ENCODE assay signal across 21 cellular contexts in the genomic region with DNA sequence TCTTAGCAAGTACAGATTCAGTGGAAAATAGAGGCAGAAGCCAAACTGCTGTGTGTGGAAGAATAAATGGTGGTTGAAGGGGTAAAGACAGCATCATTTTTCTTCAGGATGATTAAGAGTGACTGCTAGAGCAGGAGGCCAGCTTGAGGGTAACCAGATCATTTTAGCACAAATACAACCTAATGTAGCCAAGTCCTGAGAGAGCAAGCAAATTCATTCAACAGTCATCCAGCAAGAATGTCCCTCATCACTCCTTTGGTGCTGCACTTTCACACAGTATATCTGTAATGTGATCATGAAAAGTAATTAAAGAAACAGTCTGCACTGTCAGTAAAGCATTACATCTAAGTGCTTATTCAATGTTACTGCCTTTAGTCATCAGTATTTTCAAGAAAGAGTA. TPM values are rescaled to one million over a fixed set of nuclear protein-coding genes. Genes with fewer than 3 reads are reported as not detected.
A peak's percentile ranks its signal among the peaks of the same experiment; 100 is the strongest.
DNase-seq lines count a peak whose midpoint lies in the region; ATAC-seq and TF ChIP-seq lines count a peak whose summit lies in the region.
"Had no signal": no experiment of that assay in that cellular context is flagged by ENCODE, and none has a peak within 500 bp of the region (broad histone marks: within the 10 kb centered on the region; RNA-seq: fewer than 3 reads in every experiment).

No MANE protein-coding gene starts in this region.

- peaks cover 5 to 10% of the 10 kb centered on the region in 2 donors for H3K9me3 Mint-ChIP-seq in stimulated activated naive CD8-positive, alpha-beta T cell treated with anti-CD3 and anti-CD28 coated beads, Interleukin-15, amount 100 ng/mL, for 72 hours
- peaks cover 2 to 7% of the 10 kb centered on the region in 2 donors for H3K9me3 Mint-ChIP-seq in effector memory CD8-positive, alpha-beta T cell

- no peaks in the 10 kb centered on the region for H3K36me3 Mint-ChIP-seq in effector memory CD8-positive, alpha-beta T cell (ENCODE audit: insufficient read depth)
- H3K36me3 Mint-ChIP-seq: activated naive CD4-positive, alpha-beta T cell treated with anti-CD3 and anti-CD28 coated beads, Interleukin-2, amount 50 U/mL, for 72 hours; CD4-positive, CD25-positive, alpha-beta regulatory T cell had no signal

- intact Hi-C loops in A673 (cut with micrococcal nuclease; ENCODE audit: unreplicated experiment) (no loop called here), posterior cingulate gyrus (cut with DNase I) (no loop called here)

- no peaks in the 10 kb centered on the region for H3K27me3 Mint-ChIP-seq in stimulated activated naive CD8-positive, alpha-beta T cell treated with anti-CD3 and anti-CD28 coated beads, Interleukin-15, amount 100 ng/mL, for 72 hours
- no peaks in the 10 kb centered on the region for H3K27me3 Mint-ChIP-seq in effector memory CD8-positive, alpha-beta T cell
- H3K27me3 Mint-ChIP-seq: naive thymus-derived CD8-positive, alpha-beta T cell had no signal

- DNase-seq in A673 (ENCODE audit: low spot score) = peak; percentile 0
- peak; percentile 79 for DNase-seq in HT1080 (ENCODE audit: low read depth)
- DNase-seq in brain microvascular endothelial cell = peak; percentile 14
- peak; percentile 85 for DNase-seq in kidney epithelial cell (ENCODE audit: low read depth)
- no peak for DNase-seq in stimulated activated naive CD8-positive, alpha-beta T cell treated with anti-CD3 and anti-CD28 coated beads, Interleukin-15, amount 100 ng/mL, for 72 hours
- no peak for DNase-seq in stimulated activated CD4-positive, alpha-beta T cell treated with anti-CD3 and anti-CD28 coated beads, Interleukin-2, amount 100 ng/mL, for 24 hours
- DNase-seq in posterior cingulate gyrus = no peak
- DNase-seq in effector memory CD8-positive, alpha-beta T cell = no peak
- DNase-seq: caudate nucleus; CD4-positive, CD25-positive, alpha-beta regulatory T cell; DND-41; effector CD4-positive, alpha-beta T cell; lower lobe of right lung; naive thymus-derived CD8-positive, alpha-beta T cell; NCI-H1930; NCI-H524; stimulated activated naive CD4-positive, alpha-beta T cell treated with Interleukin-2 at 50 U/mL for 16 hours had no signal

- CTCF ChIA-PET in A673 (lab: Charles Lee) = no interaction called here

- H3K27me3 ChIP-seq in A673 (replicated peaks; ENCODE audit: insufficient read depth, low read depth, low read length, poor library complexity) (no peaks in the 10 kb centered on the region), brain microvascular endothelial cell (replicated peaks) (no peaks in the 10 kb centered on the region), kidney epithelial cell (ENCODE audit: control insufficient read depth, insufficient read depth, low read length) (no peaks in the 10 kb centered on the region)

- BruUV-seq in A673 (replicated peaks; lab: Mats Ljungman, UMichigan) = no TSS peak

- TF ChIP-seq CTCF in A673 (conservative IDR thresholded peaks at IDR 0.05; ENCODE audit: low read depth, low read length) (no peak), brain microvascular endothelial cell (IDR thresholded peaks at IDR 0.05; ENCODE audit: low read depth, low read length, missing control alignments) (no peak), kidney epithelial cell (IDR thresholded peaks at IDR 0.05; ENCODE audit: insufficient read depth, low read length, poor library complexity, severe bottlenecking) (no peak)

- no peak for ATAC-seq in stimulated activated naive CD8-positive, alpha-beta T cell treated with anti-CD3 and anti-CD28 coated beads, Interleukin-15, amount 100 ng/mL, for 72 hours
- no peak for ATAC-seq in effector memory CD8-positive, alpha-beta T cell (replicated peaks)
- ATAC-seq: A549; activated naive CD4-positive, alpha-beta T cell treated with anti-CD3 and anti-CD28 coated beads, Interleukin-2, amount 50 U/mL, for 72 hours; lower lobe of right lung; naive thymus-derived CD8-positive, alpha-beta T cell had no signal

- H3K9me3 ChIP-seq in A673 (ENCODE audit: low read depth, low read length, poor library complexity, severe bottlenecking) = no peaks in the 10 kb centered on the region
- H3K9me3 ChIP-seq: A549, lower lobe of right lung, prostate gland had no signal

- no peak overlapping the region for H3K27ac ChIP-seq in A673 (ENCODE audit: low read depth, low read length, poor library complexity, severe bottlenecking)
- H3K27ac ChIP-seq in brain microvascular endothelial cell = no peak overlapping the region
- H3K27ac ChIP-seq: A549, lower lobe of right lung, prostate gland had no signal

- no peaks in the 10 kb centered on the region for H3K4me1 Mint-ChIP-seq in stimulated activated naive CD8-positive, alpha-beta T cell treated with anti-CD3 and anti-CD28 coated beads, Interleukin-15, amount 100 ng/mL, for 72 hours
- H3K4me1 Mint-ChIP-seq in effector memory CD8-positive, alpha-beta T cell (ENCODE audit: low read depth in 2 of 2) = no peaks in the 10 kb centered on the region
- H3K4me1 Mint-ChIP-seq: CD4-positive, CD25-positive, alpha-beta regulatory T cell; naive thymus-derived CD8-positive, alpha-beta T cell had no signal

- H3K36me3 ChIP-seq in A673 (ENCODE audit: insufficient read depth, low read length, poor library complexity, severe bottlenecking) (no peaks in the 10 kb centered on the region), brain microvascular endothelial cell (replicated peaks) (no peaks in the 10 kb centered on the region), kidney epithelial cell (ENCODE audit: control insufficient read depth, insufficient read depth, low read length) (no peaks in the 10 kb centered on the region)
- H3K36me3 ChIP-seq: lower lobe of right lung, prostate gland had no signal

- H3K27ac Mint-ChIP-seq in stimulated activated naive CD8-positive, alpha-beta T cell treated with anti-CD3 and anti-CD28 coated beads, Interleukin-15, amount 100 ng/mL, for 72 hours = no peak overlapping the region
- no peak overlapping the region for H3K27ac Mint-ChIP-seq in effector memory CD8-positive, alpha-beta T cell
- H3K27ac Mint-ChIP-seq: activated naive CD4-positive, alpha-beta T cell treated with anti-CD3 and anti-CD28 coated beads, Interleukin-2, amount 50 U/mL, for 72 hours; CD4-positive, CD25-positive, alpha-beta regulatory T cell; naive thymus-derived CD8-positive, alpha-beta T cell had no signal

- no peaks in the 10 kb centered on the region for H3K4me1 ChIP-seq in A673 (ENCODE audit: insufficient read depth, low read length, poor library complexity, severe bottlenecking)
- H3K4me1 ChIP-seq: A549, lower lobe of right lung, prostate gland had no signal

- in situ Hi-C loops in brain microvascular endothelial cell (cut with HindIII; ENCODE audit: low pct_ligation_motif_present, low sequenced_read_pairs) = no loop called here

- H3K4me3 Mint-ChIP-seq in stimulated activated naive CD8-positive, alpha-beta T cell treated with anti-CD3 and anti-CD28 coated beads, Interleukin-15, amount 100 ng/mL, for 72 hours = no peak overlapping the region
- H3K4me3 Mint-ChIP-seq in effector memory CD8-positive, alpha-beta T cell = no peak overlapping the region
- H3K4me3 Mint-ChIP-seq: CD4-positive, CD25-positive, alpha-beta regulatory T cell; naive thymus-derived CD8-positive, alpha-beta T cell had no signal

- H3K4me3 ChIP-seq in A673 (ENCODE audit: low read depth, low read length, poor library complexity, severe bottlenecking) (no peak overlapping the region), brain microvascular endothelial cell (ENCODE audit: low read depth, low read length) (no peak overlapping the region), kidney epithelial cell (ENCODE audit: low read depth, low read length) (no peak overlapping the region)
- H3K4me3 ChIP-seq: A549, lower lobe of right lung, prostate gland had no signal

- POLR2A ChIA-PET in A673 (lab: Charles Lee; ENCODE audit: low non-redundant PET) = no interaction called here

RNA-seq across cellular contexts. Expression of a gene that starts 44.8 kb away (rescaled TPM):
- total RNA-seq in A673 (2021) (not detected in 2 replicates), kidney epithelial cell (6.2 and 7.7 TPM in 2 replicates)
- total RNA-seq in HT1080 (2014; rRNA removed; shearing (Covaris generic)) = 8.3 and 13.6 TPM in 2 replicates
- 11.7 and 13.8 TPM in 2 replicates for polyA plus RNA-seq in HT1080 (2015; cell fraction: cytosol; rRNA removed)
- 4.8 and 6.0 TPM in 2 replicates for polyA plus RNA-seq in HT1080 (2015; cell fraction: nucleus; rRNA removed)
- total RNA-seq: activated naive CD4-positive, alpha-beta T cell treated with anti-CD3 and anti-CD28 coated beads, Interleukin-2, amount 50 U/mL, for 72 hours; CD4-positive, CD25-positive, alpha-beta regulatory T cell; lower lobe of right lung; naive thymus-derived CD8-positive, alpha-beta T cell; OCI-LY7 had no signal
- polyA plus RNA-seq: A549; CD4-positive, CD25-positive, alpha-beta regulatory T cell; naive thymus-derived CD8-positive, alpha-beta T cell had no signal

Comparison
In these comparisons a context has a peak if more than half of its experiments do, and no peak if none do; other contexts are left out.
1. DNase-seq: peak in A673 (single experiment), HT1080 (single experiment), brain microvascular endothelial cell (single experiment) and kidney epithelial cell (single experiment); none in stimulated activated naive CD8-positive, alpha-beta T cell treated with anti-CD3 and anti-CD28 coated beads, Interleukin-15, amount 100 ng/mL, for 72 hours (0 of 2), stimulated activated CD4-positive, alpha-beta T cell treated with anti-CD3 and anti-CD28 coated beads, Interleukin-2, amount 100 ng/mL, for 24 hours (0 of 2), posterior cingulate gyrus (0 of 10) and effector memory CD8-positive, alpha-beta T cell (0 of 3).